8 cellular contexts compared by ENCODE assay signal in genomic region chr11:65418681-65419459, GRCh38. TPM values are rescaled to one million over a fixed set of nuclear protein-coding genes. Genes with fewer than 3 reads are reported as not detected.
DNase-seq lines count a peak whose midpoint lies in the region; ATAC-seq and TF ChIP-seq lines count a peak whose summit lies in the region.

No MANE protein-coding gene starts in this region.

- peak; percentile 96 for DNase-seq in Calu3
- DNase-seq in HuH-7.5 (ENCODE audit: low spot score), result peak; percentile 84
- peak; percentile 100 for DNase-seq in OCI-M1 (lab: John Stamatoyannopoulos, UW)
- peak; percentile 70 for DNase-seq in activated T-cell treated with anti-CD3 and anti-CD28 coated beads, Interleukin-2, amount 50 U/mL, for 1 hour
- peak; percentile 59 to 81 for DNase-seq in stimulated activated CD8-positive, alpha-beta memory T cell treated with anti-CD3 and anti-CD28 coated beads, Interleukin-7, amount 100 ng/mL, for 4 hours (ENCODE audit: low read depth in 2 of 2)

- WGBS in esophagus, 2 donors, result 1 to 2% methylated on average over 15 of the region's 15 CpGs

- H3K27me3 ChIP-seq in esophagus (ENCODE audit: control insufficient read depth in 1 of 2, insufficient read depth in 2 of 2, low read length in 2 of 2), result no peaks in the 10 kb centered on the region
- no peaks in the 10 kb centered on the region for H3K27me3 ChIP-seq in muscle layer of colon (ENCODE audit: control insufficient read depth in 1 of 2, insufficient read depth in 2 of 2, low read length in 2 of 2)

- peak overlapping the region; percentile 99 for H3K27ac Mint-ChIP-seq in Calu3 (ENCODE audit: unreplicated experiment)

- H3K4me3 Mint-ChIP-seq in Calu3 (ENCODE audit: low read depth, unreplicated experiment), result peak overlapping the region; percentile 72

- H3K4me1 ChIP-seq in esophagus (ENCODE audit: control insufficient read depth in 2 of 2, insufficient read depth in 2 of 2, low read length in 1 of 2), result peaks cover 8 to 26% of the 10 kb centered on the region in 2 donors
- peaks cover 52% of the 10 kb centered on the region for H3K4me1 ChIP-seq in muscle layer of colon (ENCODE audit: insufficient read depth, low read length)

- H3K4me3 ChIP-seq in esophagus (ENCODE audit: low read depth in 1 of 2, low read length in 2 of 2) (peak overlapping the region; percentile 42 to 100), muscle layer of colon (ENCODE audit: low read depth in 1 of 2, low read length in 2 of 2) (peak overlapping the region; percentile 21 to 53)

- peaks cover 68% of the 10 kb centered on the region for H3K4me1 Mint-ChIP-seq in Calu3 (ENCODE audit: low read depth, unreplicated experiment)

- H3K9ac ChIP-seq in muscle layer of colon (ENCODE audit: low read length), result peak overlapping the region; percentile 89

- intact Hi-C loops in Calu3 (cut with micrococcal nuclease; ENCODE audit: unreplicated experiment), result loop anchor here (5.0 kb wide), 1 partner anchor 37 kb away; the partner anchor contains the start of gene SLC25A45

- peaks cover 16% of the 10 kb centered on the region for H3K27me3 Mint-ChIP-seq in Calu3 (ENCODE audit: unreplicated experiment)

- TF ChIP-seq CTCF in Calu3 (IDR thresholded peaks at IDR 0.05; ENCODE audit: unreplicated experiment), result no peak

- BruUV-seq in Calu3 (replicated peaks; lab: Mats Ljungman, UMichigan), result no TSS peak

- peak overlapping the region; percentile 99 for H3K27ac ChIP-seq in esophagus (ENCODE audit: low read depth in 2 of 2, low read length in 1 of 2)
- peak overlapping the region; percentile 100 for H3K27ac ChIP-seq in muscle layer of colon (ENCODE audit: low read depth, low read length)

- ATAC-seq in GM21447 (IDR thresholded peaks at IDR 0.05; ENCODE audit: unreplicated experiment), result peak; percentile 35

- H3K36me3 Mint-ChIP-seq in Calu3 (ENCODE audit: insufficient read depth, unreplicated experiment), result peaks cover 75% of the 10 kb centered on the region

- CTCF ChIA-PET in Calu3 (lab: Charles Lee), result interaction anchor here (0.5 to 3.8 kb wide), 12 partner anchors 31 to 90 kb away, joined by 3 to 31 read pairs (median 5); no protein-coding TSS in a partner anchor

- peaks cover 0 to 3% of the 10 kb centered on the region in 2 donors for H3K36me3 ChIP-seq in esophagus (ENCODE audit: control insufficient read depth in 2 of 2, insufficient read depth in 2 of 2, low read length in 1 of 2)
- H3K36me3 ChIP-seq in muscle layer of colon (ENCODE audit: insufficient read depth, low read length), result no peaks in the 10 kb centered on the region

- H3K9me3 ChIP-seq in esophagus (ENCODE audit: control insufficient read depth in 2 of 2, insufficient read depth in 1 of 2, low read depth in 1 of 2, low read length in 1 of 2) (no peaks in the 10 kb centered on the region), muscle layer of colon (ENCODE audit: low read length) (no peaks in the 10 kb centered on the region)

- no peaks in the 10 kb centered on the region for H3K9me3 Mint-ChIP-seq in Calu3 (ENCODE audit: low read depth, unreplicated experiment)

RNA-seq across cellular contexts. Expression of gene NEAT1, which starts 3.7 kb away (rescaled TPM):
- total RNA-seq in Calu3 (2022), result 605 and 821 TPM in 2 replicates
- polyA plus RNA-seq in esophagus, result 1,000 to 10,000 TPM in 1 of 2 donors, 100 to 1,000 TPM in 1; 536 to 1,203 TPM

RNA-seq across cellular contexts. Expression of gene FRMD8, which starts 32.4 kb away (rescaled TPM):
- 40.2 and 51.9 TPM in 2 replicates for total RNA-seq in Calu3 (2022)
- 10 to 100 TPM; 25.2 to 27.8 TPM for polyA plus RNA-seq in esophagus

RNA-seq across cellular contexts. Expression of gene SLC25A45, which starts 36.4 kb away (rescaled TPM):
- total RNA-seq in Calu3 (2022), result 2.9 and 4.0 TPM in 2 replicates
- 1 to 10 TPM; 2.4 to 6.0 TPM for polyA plus RNA-seq in esophagus

Comparison
In these comparisons a context has a peak if more than half of its experiments do, and no peak if none do; other contexts are left out.
1. Peak in every context shown above with its lines: DNase-seq, ATAC-seq, H3K4me3 ChIP-seq and H3K27ac ChIP-seq.